ENCODE assay signal across 25 cellular contexts in the genomic region with DNA sequence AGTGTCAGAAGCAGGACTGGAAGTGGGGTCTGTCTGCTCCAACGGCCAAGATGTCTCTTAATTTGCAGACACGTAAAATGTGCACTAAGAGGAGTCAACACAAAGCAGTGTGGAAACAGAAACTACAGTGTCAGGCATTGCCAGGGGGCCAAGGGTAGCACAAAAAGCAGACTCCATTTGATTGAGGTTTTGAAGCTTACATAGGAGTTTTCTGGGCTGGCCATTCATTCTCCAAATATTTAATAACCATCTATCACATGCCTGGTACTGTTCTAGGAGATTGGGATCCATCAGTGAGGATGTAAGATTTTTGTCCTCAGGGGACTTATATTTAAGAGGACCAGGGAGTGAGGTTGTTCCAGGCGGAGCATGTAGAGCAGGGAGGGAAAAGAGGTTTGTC.
"Had no signal": no experiment of that assay in that cellular context is flagged by ENCODE, and none has a peak within 500 bp of the region (broad histone marks: within the 10 kb centered on the region; RNA-seq: fewer than 3 reads in every experiment).

No MANE protein-coding gene starts in this region.

- H3K4me3 ChIP-seq: colonic mucosa, coronary artery, dorsolateral prefrontal cortex, esophagus muscularis mucosa, esophagus squamous epithelium, gastrocnemius medialis, gastroesophageal sphincter, heart left ventricle, heart right ventricle had no signal

- H3K4me1 Mint-ChIP-seq: endodermal cell had no signal

- H3K27ac Mint-ChIP-seq: dendritic cell treated with granulocyte-macrophage colony-stimulating factor and Interleukin-4, amounts not matched to agents 40 ng/mL and 50 ng/mL, for 4 days; effector memory CD8-positive, alpha-beta T cell; endodermal cell had no signal

- H3K27ac ChIP-seq: colonic mucosa, coronary artery, dorsolateral prefrontal cortex, epithelial cell of prostate, esophagus muscularis mucosa, esophagus squamous epithelium, foreskin keratinocyte, gastrocnemius medialis, gastroesophageal sphincter, heart left ventricle, heart right ventricle had no signal

- DNase-seq: colonic mucosa; cortex of kidney; dermis blood vessel endothelial cell; dorsolateral prefrontal cortex; effector CD4-positive, alpha-beta T cell; effector CD8-positive, alpha-beta T cell; effector memory CD4-positive, alpha-beta T cell; effector memory CD8-positive, alpha-beta T cell; endodermal cell; erythroblast; esophagus squamous epithelium; foreskin fibroblast; foreskin keratinocyte; foreskin melanocyte; gastrocnemius medialis; glutamatergic neuron; head of caudate nucleus; heart left ventricle; heart right ventricle had no signal

- H3K4me3 Mint-ChIP-seq: dendritic cell treated with granulocyte-macrophage colony-stimulating factor and Interleukin-4, amounts not matched to agents 40 ng/mL and 50 ng/mL, for 4 days; effector memory CD8-positive, alpha-beta T cell; endodermal cell had no signal

- H3K4me1 ChIP-seq: colonic mucosa, esophagus muscularis mucosa, foreskin keratinocyte, gastroesophageal sphincter, heart left ventricle, heart right ventricle had no signal

- H3K9me3 ChIP-seq: colonic mucosa, esophagus muscularis mucosa, esophagus squamous epithelium, gastrocnemius medialis, gastroesophageal sphincter, heart left ventricle, heart right ventricle had no signal

- H3K27me3 ChIP-seq: colonic mucosa, esophagus muscularis mucosa, esophagus squamous epithelium, gastrocnemius medialis, gastroesophageal sphincter, heart left ventricle, heart right ventricle had no signal

- H3K36me3 ChIP-seq: colonic mucosa, esophagus muscularis mucosa, esophagus squamous epithelium, gastrocnemius medialis, gastroesophageal sphincter, heart left ventricle, heart right ventricle had no signal

- H3K9me3 Mint-ChIP-seq: dendritic cell treated with granulocyte-macrophage colony-stimulating factor and Interleukin-4, amounts not matched to agents 40 ng/mL and 50 ng/mL, for 4 days; effector memory CD8-positive, alpha-beta T cell; endodermal cell had no signal

- ATAC-seq: effector memory CD8-positive, alpha-beta T cell; esophagus mucosa; foreskin keratinocyte; gastrocnemius medialis; gastroesophageal sphincter; heart left ventricle; heart right ventricle had no signal
